Comparison of ENCODE assay signal across 8 cellular contexts in the genomic region with DNA sequence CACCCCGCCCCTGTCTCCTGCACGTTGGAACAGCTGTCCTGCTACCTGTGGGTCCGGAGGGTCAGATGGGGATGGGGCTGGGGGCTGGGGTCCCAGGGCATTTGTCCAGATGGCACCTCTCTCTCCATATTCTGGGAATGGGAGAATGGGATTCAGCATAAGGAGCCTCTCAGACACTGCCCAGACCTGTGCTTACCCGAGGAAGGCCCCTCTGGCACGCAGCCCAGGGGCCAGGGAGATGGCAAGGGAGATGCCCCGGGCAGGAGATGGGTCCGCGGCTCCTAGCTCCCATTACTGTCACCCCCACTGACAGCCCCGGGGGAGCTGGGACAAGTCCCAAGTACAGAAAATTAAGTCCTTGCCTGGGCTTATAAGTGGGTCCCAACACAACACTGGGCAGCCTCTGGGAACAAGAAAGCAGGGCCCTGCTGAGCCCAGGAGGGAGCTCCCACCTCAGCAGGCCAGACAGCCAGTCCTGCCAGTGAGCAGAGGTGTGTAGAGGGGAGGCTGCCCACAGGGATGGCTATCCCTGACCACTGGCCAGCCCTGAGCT. TPM values are rescaled to one million over a fixed set of nuclear protein-coding genes. Genes with fewer than 3 reads are reported as not detected.
A peak's percentile ranks its signal among the peaks of the same experiment; 100 is the strongest.
DNase-seq lines count a peak whose midpoint lies in the region; FAIRE-seq and TF ChIP-seq lines count a peak whose summit lies in the region.

No MANE protein-coding gene starts in this region.

- in situ Hi-C loops in G401 (cut with HindIII; ENCODE audit: low sequenced_read_pairs), result no loop called here

- TF ChIP-seq CTCF in kidney (IDR thresholded peaks at IDR 0.05; ENCODE audit: borderline replicate concordance, extremely low read depth, insufficient read depth) (no peak), testis (IDR thresholded peaks at IDR 0.05) (no peak)

- H3K36me3 ChIP-seq in kidney (ENCODE audit: control insufficient read depth in 1 of 2, insufficient read depth in 2 of 2, low read length in 2 of 2) (no peaks in the 10 kb centered on the region), testis (ENCODE audit: low read depth, missing control alignments) (no peaks in the 10 kb centered on the region)

- intact Hi-C loops in kidney (cut with DNase I), result no loop called here
- intact Hi-C loops in testis (cut with DNase I; ENCODE audit: low total_unique reads), result no loop called here

- H3K27me3 ChIP-seq in testis, result no peaks in the 10 kb centered on the region

- H3K9ac ChIP-seq in kidney (ENCODE audit: low read length in 2 of 2), result peak overlapping the region; percentile 12 to 91

- H3K4me3 ChIP-seq in kidney (ENCODE audit: low read length in 2 of 2) (peak overlapping the region; percentile 83 to 94), testis (peak overlapping the region; percentile 86 to 91)

- H3K27ac ChIP-seq in kidney (ENCODE audit: low read depth in 2 of 2, low read length in 2 of 2) (peak overlapping the region; percentile 91 to 92), testis (peak overlapping the region; percentile 86 to 87)

- H3K4me1 ChIP-seq in kidney (ENCODE audit: control insufficient read depth in 1 of 2, insufficient read depth in 1 of 2, low read depth in 1 of 2, low read length in 2 of 2) (peaks cover 42 to 45% of the 10 kb centered on the region in 2 donors), testis (peaks cover 63% of the 10 kb centered on the region)

- no peak for TF ChIP-seq POLR2A in testis (IDR thresholded peaks at IDR 0.05)

- peak; percentile 54 for DNase-seq in HTR-8/SVneo (ENCODE audit: insufficient read length, low spot score)
- DNase-seq in amniotic epithelial cell (ENCODE audit: low read depth), result peak; percentile 35
- no peak for DNase-seq in kidney
- DNase-seq in testis, result no peak
- no peak for DNase-seq in NCI-H510A treated with DMSO at 0.1 percent for 48 hours (lab: John Stamatoyannopoulos, UW)
- DNase-seq in DMS79 (lab: John Stamatoyannopoulos, UW), result no peak
- no peak for DNase-seq in G401 (ENCODE audit: low spot score)
- DNase-seq in retina, result no peak

- FAIRE-seq in HTR-8/SVneo (lab: Jason Lieb, UNC) (no peak), kidney (lab: Jason Lieb, UNC) (no peak)

- 47 to 58% methylated on average over 3 to 5 of the region's 9 CpGs for WGBS in testis, 2 donors

- no peaks in the 10 kb centered on the region for H3K9me3 ChIP-seq in kidney (ENCODE audit: control insufficient read depth in 1 of 2, low read length in 2 of 2)
- no peaks in the 10 kb centered on the region for H3K9me3 ChIP-seq in testis

RNA-seq across cellular contexts. Expression of gene VASN, which starts 1.8 kb away (rescaled TPM):
- total RNA-seq in kidney (82.7 TPM), testis (100 to 1,000 TPM; 103 to 125 TPM)
- polyA plus RNA-seq in kidney (ENCODE audit: insufficient read depth, low read depth, low replicate concordance) (75.7 TPM), testis (ENCODE audit: insufficient read depth, low read depth, low replicate concordance) (33.9 TPM)
- total RNA-seq in G401 (2014; rRNA removed; shearing (Covaris generic)), result 9.9 and 14.4 TPM in 2 replicates

RNA-seq across cellular contexts. Expression of gene PAM16, which starts 22.3 kb away (rescaled TPM):
- total RNA-seq in kidney (29.4 TPM), testis (100 to 1,000 TPM; 126 to 148 TPM)
- polyA plus RNA-seq in kidney (ENCODE audit: insufficient read depth, low read depth, low replicate concordance) (61.1 TPM), testis (ENCODE audit: insufficient read depth, low read depth, low replicate concordance) (61.8 TPM)
- 68.3 and 83.9 TPM in 2 replicates for total RNA-seq in G401 (2014; rRNA removed; shearing (Covaris generic))

RNA-seq across cellular contexts. Expression of gene CORO7, which starts 43.0 kb away (rescaled TPM):
- total RNA-seq in kidney (50.1 TPM), testis (100 to 1,000 TPM; 126 to 147 TPM)
- polyA plus RNA-seq in kidney (ENCODE audit: insufficient read depth, low read depth, low replicate concordance) (9.8 TPM), testis (ENCODE audit: insufficient read depth, low read depth, low replicate concordance) (71.5 TPM)
- total RNA-seq in G401 (2014; rRNA removed; shearing (Covaris generic)), result 34.2 and 39.5 TPM in 2 replicates

RNA-seq across cellular contexts. Expression of gene DNAJA3, which starts 52.2 kb away (rescaled TPM):
- total RNA-seq in kidney (41.1 TPM), testis (10 to 100 TPM; 80.2 to 88.3 TPM)
- polyA plus RNA-seq in kidney (ENCODE audit: insufficient read depth, low read depth, low replicate concordance) (49.4 TPM), testis (ENCODE audit: insufficient read depth, low read depth, low replicate concordance) (56.0 TPM)
- 79.4 and 89.7 TPM in 2 replicates for total RNA-seq in G401 (2014; rRNA removed; shearing (Covaris generic))

RNA-seq across cellular contexts. Expression of gene GLIS2, which starts 57.6 kb away (rescaled TPM):
- total RNA-seq in kidney, result 68.7 TPM
- polyA plus RNA-seq in kidney (ENCODE audit: insufficient read depth, low read depth, low replicate concordance), result 35.6 TPM
- 1 to 10 TPM; 4.8 to 6.7 TPM for total RNA-seq in testis
- polyA plus RNA-seq in testis (ENCODE audit: insufficient read depth, low read depth, low replicate concordance), result 15.0 TPM
- total RNA-seq in G401 (2014; rRNA removed; shearing (Covaris generic)), result 0.44 and 0.80 TPM in 2 replicates

Comparison
In these comparisons a context has a peak if more than half of its experiments do, and no peak if none do; other contexts are left out.
1. DNase-seq: peak in HTR-8/SVneo (single experiment) and amniotic epithelial cell (single experiment); none in kidney (single experiment), testis (single experiment), NCI-H510A treated with DMSO at 0.1 percent for 48 hours (single experiment), DMS79 (single experiment), G401 (single experiment) and retina (single experiment).